ENCODE assay signal across 17 cellular contexts in the genomic region with DNA sequence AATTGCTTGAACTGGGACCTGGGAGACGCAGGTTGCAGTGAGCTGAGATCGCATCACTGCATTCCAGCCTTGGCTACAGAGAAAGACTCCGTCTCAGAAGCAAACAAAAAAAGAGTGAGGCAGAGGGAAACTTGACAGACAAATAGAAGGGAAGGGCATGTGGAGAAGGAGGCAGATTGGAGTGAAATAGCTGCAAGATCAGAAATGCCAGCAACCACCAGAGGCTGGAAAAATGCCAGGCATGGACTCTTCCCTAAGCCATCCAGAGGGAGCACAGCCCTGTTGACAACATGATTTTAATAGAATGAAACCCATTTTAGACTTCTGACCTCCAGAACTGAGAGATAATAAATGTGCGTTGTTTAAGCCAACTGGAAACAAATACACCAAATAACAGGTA.
A peak's percentile ranks its signal among the peaks of the same experiment; 100 is the strongest.
DNase-seq lines count a peak whose midpoint lies in the region; FAIRE-seq and TF ChIP-seq lines count a peak whose summit lies in the region.
"Had no signal": no experiment of that assay in that cellular context is flagged by ENCODE, and none has a peak within 500 bp of the region (broad histone marks: within the 10 kb centered on the region; RNA-seq: fewer than 3 reads in every experiment).

No MANE protein-coding gene starts in this region.

- no peak for TF ChIP-seq EP300 in tibial nerve (IDR thresholded peaks at IDR 0.05)

- H3K27me3 ChIP-seq in Peyer's patch (no peaks in the 10 kb centered on the region), tibial nerve (no peaks in the 10 kb centered on the region)

- H3K4me3 ChIP-seq in Peyer's patch (no peak overlapping the region), tibial nerve (no peak overlapping the region)
- H3K4me3 ChIP-seq: HAP-1, K562 had no signal

- H3K9me3 ChIP-seq in Peyer's patch (no peaks in the 10 kb centered on the region), tibial nerve (no peaks in the 10 kb centered on the region)
- H3K9me3 ChIP-seq: Caco-2, HAP-1 had no signal

- TF ChIP-seq CTCF in Peyer's patch (IDR thresholded peaks at IDR 0.05) (no peak), tibial nerve (IDR thresholded peaks at IDR 0.05) (no peak)

- no peak overlapping the region for H3K27ac ChIP-seq in Peyer's patch
- no peak overlapping the region for H3K27ac ChIP-seq in tibial nerve
- H3K27ac ChIP-seq: HL-60 had no signal

- H3K36me3 ChIP-seq in Peyer's patch (no peaks in the 10 kb centered on the region), tibial nerve (no peaks in the 10 kb centered on the region)
- H3K36me3 ChIP-seq: HAP-1 had no signal

- 56 to 65% methylated on average over 4 of the region's 4 CpGs for WGBS in tibial nerve, 2 donors

- TF ChIP-seq POLR2A in Peyer's patch (IDR thresholded peaks at IDR 0.05), result no peak
- no peak for TF ChIP-seq POLR2A in tibial nerve (IDR thresholded peaks at IDR 0.05)

- DNase-seq in EH (ENCODE audit: low read depth) (peak; percentile 59), M059J (ENCODE audit: low read depth) (peak; percentile 9), amniotic epithelial cell (ENCODE audit: low read depth) (peak; percentile 53), fibroblast of peridontal ligament (ENCODE audit: extremely low read depth) (peak; percentile 33), Peyer's patch (no peak), tibial nerve (ENCODE audit: low spot score in 2 of 2) (no peak), HTR-8/SVneo (ENCODE audit: insufficient read length, low spot score) (no peak)
- no peak for DNase-seq in activated CD4-positive, alpha-beta T cell treated with anti-CD3 and anti-CD28 coated beads, Interleukin-2, amount 50 U/mL, for 4 hours
- DNase-seq: Caco-2; CD8-positive, alpha-beta T cell; DND-41 had no signal

- no peaks in the 10 kb centered on the region for H3K4me1 ChIP-seq in Peyer's patch
- no peaks in the 10 kb centered on the region for H3K4me1 ChIP-seq in tibial nerve
- H3K4me1 ChIP-seq: HAP-1 had no signal

- no peak for FAIRE-seq in HTR-8/SVneo (lab: Jason Lieb, UNC)
- FAIRE-seq: A204.1, GM12891, H1, K562 had no signal

Comparison
In these comparisons a context has a peak if more than half of its experiments do, and no peak if none do; other contexts are left out.
1. DNase-seq: peak in EH (single experiment), M059J (single experiment), amniotic epithelial cell (single experiment) and fibroblast of peridontal ligament (single experiment); none in activated CD4-positive, alpha-beta T cell treated with anti-CD3 and anti-CD28 coated beads, Interleukin-2, amount 50 U/mL, for 4 hours (0 of 2), Peyer's patch (0 of 3), tibial nerve (0 of 2) and HTR-8/SVneo (single experiment).